ENCODE assay signal across 11 cellular contexts in genomic region chr9:124661184-124661755, GRCh38.
DNase-seq lines count a peak whose midpoint lies in the region; ATAC-seq and TF ChIP-seq lines count a peak whose summit lies in the region.
"Had no signal": no experiment of that assay in that cellular context is flagged by ENCODE, and none has a peak within 500 bp of the region (broad histone marks: within the 10 kb centered on the region; RNA-seq: fewer than 3 reads in every experiment).

No MANE protein-coding gene starts in this region.

- no peak overlapping the region for H3K27ac ChIP-seq in CD8-positive, alpha-beta T cell (ENCODE audit: low read depth, low read length)
- peak overlapping the region; percentile 29 for H3K27ac ChIP-seq in mesodermal cell (ENCODE audit: low read depth, low read length, severe bottlenecking)

- H3K9me3 ChIP-seq in CD8-positive, alpha-beta T cell (ENCODE audit: low read length), result no peaks in the 10 kb centered on the region
- H3K9me3 ChIP-seq in T-helper 17 cell (ENCODE audit: control insufficient read depth, low read length, poor library complexity, severe bottlenecking), result no peaks in the 10 kb centered on the region
- H3K9me3 ChIP-seq in mesodermal cell (ENCODE audit: control insufficient read depth, low read length), result no peaks in the 10 kb centered on the region

- POLR2A ChIA-PET in CD8-positive, alpha-beta T cell (lab: Charles Lee), result interaction anchor here (1.3 kb wide), 1 partner anchor 13 kb away, joined by 3 read pairs; no protein-coding TSS in a partner anchor

- CTCF ChIA-PET in CD8-positive, alpha-beta T cell (lab: Charles Lee), result interaction anchor here (0.9 to 3.4 kb wide), 3 partner anchors 44 to 111 kb away, joined by 3 to 8 read pairs (median 5); no protein-coding TSS in a partner anchor

- peaks cover 30% of the 10 kb centered on the region for H3K4me1 Mint-ChIP-seq in CD8-positive, alpha-beta T cell (ENCODE audit: low read depth)
- H3K4me1 Mint-ChIP-seq in T-helper 17 cell, result peaks cover 11% of the 10 kb centered on the region

- intact Hi-C loops in CD8-positive, alpha-beta T cell (cut with DNase I, micrococcal nuclease), result no loop called here

- no peak overlapping the region for H3K27ac Mint-ChIP-seq in CD8-positive, alpha-beta T cell
- H3K27ac Mint-ChIP-seq in T-helper 17 cell, result no peak overlapping the region

- DNase-seq in CD8-positive, alpha-beta T cell, result no peak
- DNase-seq in HT-29 (ENCODE audit: low spot score), result peak; percentile 8
- DNase-seq in T-helper 17 cell, result no peak
- DNase-seq in epidermal melanocyte (ENCODE audit: insufficient read length, low spot score), result no peak
- no peak for DNase-seq in GM10266 (ENCODE audit: extremely low spot score)
- DNase-seq: stimulated activated CD4-positive, alpha-beta T cell treated with anti-CD3 and anti-CD28 coated beads, Interleukin-15, amount 100 ng/mL, for 24 hours; stimulated activated naive CD8-positive, alpha-beta T cell treated with anti-CD3 and anti-CD28 coated beads, Interleukin-15, amount 100 ng/mL, for 72 hours had no signal

- H3K4me1 ChIP-seq in CD8-positive, alpha-beta T cell (ENCODE audit: insufficient read depth, low read length), result peaks cover 16% of the 10 kb centered on the region
- H3K4me1 ChIP-seq in mesodermal cell (ENCODE audit: control insufficient read depth, insufficient read depth, low read length, poor library complexity, severe bottlenecking), result peaks cover 29% of the 10 kb centered on the region

- no peak overlapping the region for H3K4me3 ChIP-seq in CD8-positive, alpha-beta T cell (ENCODE audit: low read depth, low read length)
- H3K4me3 ChIP-seq in mesodermal cell (ENCODE audit: extremely low read depth, insufficient read depth, low read length, poor library complexity, severe bottlenecking), result no peak overlapping the region

- no peaks in the 10 kb centered on the region for H3K36me3 ChIP-seq in CD8-positive, alpha-beta T cell (ENCODE audit: insufficient read depth, low read length)
- peaks cover 34% of the 10 kb centered on the region for H3K36me3 ChIP-seq in mesodermal cell (ENCODE audit: control insufficient read depth, insufficient read depth, low read length)

- no peaks in the 10 kb centered on the region for H3K27me3 ChIP-seq in CD8-positive, alpha-beta T cell (ENCODE audit: insufficient read depth, low read length)

- H3K4me3 Mint-ChIP-seq in CD8-positive, alpha-beta T cell, result peak overlapping the region; percentile 47
- H3K4me3 Mint-ChIP-seq in T-helper 17 cell, result peak overlapping the region; percentile 49

- TF ChIP-seq CTCF in CD8-positive, alpha-beta T cell (IDR thresholded peaks at IDR 0.05), result no peak
- no peak for TF ChIP-seq CTCF in GM10266 (IDR thresholded peaks at IDR 0.05; ENCODE audit: control insufficient read depth, insufficient read depth, low read depth, missing control alignments)

- no peaks in the 10 kb centered on the region for H3K9me3 Mint-ChIP-seq in CD8-positive, alpha-beta T cell
- H3K9me3 Mint-ChIP-seq: stimulated activated naive CD8-positive, alpha-beta T cell treated with anti-CD3 and anti-CD28 coated beads, Interleukin-15, amount 100 ng/mL, for 72 hours had no signal

- no peak for ATAC-seq in CD8-positive, alpha-beta T cell
- ATAC-seq in T-helper 17 cell (no peak), GM21381 (IDR thresholded peaks at IDR 0.05; ENCODE audit: unreplicated experiment) (no peak), HG03342 (IDR thresholded peaks at IDR 0.05; ENCODE audit: unreplicated experiment) (no peak)
- ATAC-seq: esophagus mucosa; stimulated activated naive CD8-positive, alpha-beta T cell treated with anti-CD3 and anti-CD28 coated beads, Interleukin-15, amount 100 ng/mL, for 72 hours had no signal

- peaks cover 5% of the 10 kb centered on the region for H3K27me3 Mint-ChIP-seq in CD8-positive, alpha-beta T cell (ENCODE audit: low read depth)
- peaks cover 38% of the 10 kb centered on the region for H3K27me3 Mint-ChIP-seq in T-helper 17 cell
- H3K27me3 Mint-ChIP-seq: stimulated activated naive CD8-positive, alpha-beta T cell treated with anti-CD3 and anti-CD28 coated beads, Interleukin-15, amount 100 ng/mL, for 72 hours had no signal

- 67 to 90% methylated on average over 1 to 4 of the region's 5 CpGs for WGBS in mesodermal cell (ENCODE audit: insufficient coverage in 2 of 2), 2 experiments

- peaks cover 6% of the 10 kb centered on the region for H3K36me3 Mint-ChIP-seq in CD8-positive, alpha-beta T cell
- no peaks in the 10 kb centered on the region for H3K36me3 Mint-ChIP-seq in T-helper 17 cell (ENCODE audit: low read depth)
